In genomic region chr2:203395858-203396257, GRCh38 we compare ENCODE assay signal across 22 cellular contexts.
"Had no signal": no experiment of that assay in that cellular context is flagged by ENCODE, and none has a peak within 500 bp of the region (broad histone marks: within the 10 kb centered on the region; RNA-seq: fewer than 3 reads in every experiment).

No MANE protein-coding gene starts in this region.

- H3K27me3 Mint-ChIP-seq: effector memory CD8-positive, alpha-beta T cell; memory B cell; stimulated activated naive B cell treated with anti-CD40 and anti-IgM and Interleukin-4, amounts not matched to agents 10 μg/mL and 1 μg/mL and 100 μg/mL, for 72 hours; stimulated activated naive CD8-positive, alpha-beta T cell treated with anti-CD3 and anti-CD28 coated beads, Interleukin-15, Interleukin-2, amounts not matched to agents 100 ng/mL and 50 ng/mL, for 24 hours had no signal

- H3K4me3 ChIP-seq: gastrocnemius medialis, lung, prostate gland, thoracic aorta, tibial nerve, upper lobe of right lung, uterus had no signal

- DNase-seq: cortex of kidney; effector memory CD8-positive, alpha-beta T cell; foreskin fibroblast; gastrocnemius medialis; head of caudate nucleus; islet precursor cell; natural killer cell; right cardiac atrium; small intestine; stimulated activated CD4-positive, alpha-beta T cell treated with anti-CD3 and anti-CD28 coated beads, Interleukin-15, amount 100 ng/mL, for 24 hours; stimulated activated CD4-positive, alpha-beta T cell treated with anti-CD3 and anti-CD28 coated beads, Interleukin-2, amount 100 ng/mL, for 48 hours; stimulated activated naive B cell treated with anti-CD40 and anti-IgM and Interleukin-4, amounts not matched to agents 10 μg/mL and 1 μg/mL and 100 μg/mL, for 72 hours; upper lobe of right lung; uterus had no signal

- H3K27ac Mint-ChIP-seq: effector memory CD8-positive, alpha-beta T cell; memory B cell; stimulated activated naive B cell treated with anti-CD40 and anti-IgM and Interleukin-4, amounts not matched to agents 10 μg/mL and 1 μg/mL and 100 μg/mL, for 72 hours; stimulated activated naive CD8-positive, alpha-beta T cell treated with anti-CD3 and anti-CD28 coated beads, Interleukin-15, Interleukin-2, amounts not matched to agents 100 ng/mL and 50 ng/mL, for 24 hours had no signal

- H3K4me1 ChIP-seq: gastrocnemius medialis, prostate gland, tibial nerve, upper lobe of right lung, uterus had no signal

- H3K4me3 Mint-ChIP-seq: effector memory CD8-positive, alpha-beta T cell; memory B cell; natural killer cell; neural crest cell; stimulated activated naive B cell treated with anti-CD40 and anti-IgM and Interleukin-4, amounts not matched to agents 10 μg/mL and 1 μg/mL and 100 μg/mL, for 72 hours; stimulated activated naive CD8-positive, alpha-beta T cell treated with anti-CD3 and anti-CD28 coated beads, Interleukin-15, Interleukin-2, amounts not matched to agents 100 ng/mL and 50 ng/mL, for 24 hours had no signal

- ATAC-seq: effector memory CD8-positive, alpha-beta T cell; gastrocnemius medialis; natural killer cell; stimulated activated naive B cell treated with anti-CD40 and anti-IgM and Interleukin-4, amounts not matched to agents 10 μg/mL and 1 μg/mL and 100 μg/mL, for 72 hours; upper lobe of right lung had no signal

- H3K27ac ChIP-seq: gastrocnemius medialis, neutrophil, prostate gland, thoracic aorta, tibial nerve, upper lobe of right lung, uterus had no signal

- H3K27me3 ChIP-seq: gastrocnemius medialis, neutrophil, tibial nerve, upper lobe of right lung, uterus had no signal

- H3K9me3 Mint-ChIP-seq: effector memory CD8-positive, alpha-beta T cell; memory B cell; stimulated activated naive CD8-positive, alpha-beta T cell treated with anti-CD3 and anti-CD28 coated beads, Interleukin-15, Interleukin-2, amounts not matched to agents 100 ng/mL and 50 ng/mL, for 24 hours had no signal

- H3K9me3 ChIP-seq: gastrocnemius medialis, neutrophil, prostate gland, thoracic aorta, tibial nerve, upper lobe of right lung, uterus had no signal

- H3K36me3 Mint-ChIP-seq: natural killer cell had no signal

- H3K4me1 Mint-ChIP-seq: memory B cell; stimulated activated naive B cell treated with anti-CD40 and anti-IgM and Interleukin-4, amounts not matched to agents 10 μg/mL and 1 μg/mL and 100 μg/mL, for 72 hours had no signal

- H3K36me3 ChIP-seq: neutrophil, prostate gland, uterus had no signal
